Comparison of ENCODE assay signal across 8 cellular contexts in genomic region chr12:6363330-6364036, GRCh38. TPM values are rescaled to one million over a fixed set of nuclear protein-coding genes. Genes with fewer than 3 reads are reported as not detected.
DNase-seq lines count a peak whose midpoint lies in the region; ATAC-seq and TF ChIP-seq lines count a peak whose summit lies in the region.

No MANE protein-coding gene starts in this region.

- H3K36me3 Mint-ChIP-seq in glutamatergic neuron (ENCODE audit: unreplicated experiment), result no peaks in the 10 kb centered on the region

- no peaks in the 10 kb centered on the region for H3K36me3 ChIP-seq in BLaER1 treated with 17β-estradiol and CSF1 and Interleukin-3, amounts not matched to agents 10 nM and 100 nM
- H3K36me3 ChIP-seq in lower lobe of right lung, result peaks cover 9% of the 10 kb centered on the region

- intact Hi-C loops in lower lobe of right lung (cut with DNase I), result no loop called here

- DNase-seq in HuH-7 (ENCODE audit: low spot score) (peak; percentile 94), coronary artery (ENCODE audit: low spot score) (no peak), lower lobe of right lung (peak; percentile 86), glutamatergic neuron (no peak)
- DNase-seq in activated CD4-positive, alpha-beta T cell treated with anti-CD3 and anti-CD28 coated beads for 48 hours, result peak; percentile 76
- peak; percentile 44 for DNase-seq in stimulated activated CD8-positive, alpha-beta memory T cell treated with anti-CD3 and anti-CD28 coated beads, Interleukin-15, amount 100 ng/mL, for 24 hours (ENCODE audit: low read depth)

- no peaks in the 10 kb centered on the region for H3K27me3 Mint-ChIP-seq in glutamatergic neuron (ENCODE audit: unreplicated experiment)

- H3K4me3 ChIP-seq in BLaER1 treated with 17β-estradiol and CSF1 and Interleukin-3, amounts not matched to agents 10 nM and 100 nM, result peak overlapping the region; percentile 52 to 73 (median 62)
- peak overlapping the region; percentile 75 for H3K4me3 ChIP-seq in coronary artery
- peak overlapping the region; percentile 75 for H3K4me3 ChIP-seq in lower lobe of right lung

- no peaks in the 10 kb centered on the region for H3K4me1 Mint-ChIP-seq in glutamatergic neuron (ENCODE audit: low read depth, unreplicated experiment)

- peak overlapping the region in 10 of 11 experiments; percentile 27 to 77 (median 60); a peak in 19 of 22 replicates for H3K27ac ChIP-seq in BLaER1 treated with 17β-estradiol and CSF1 and Interleukin-3, amounts not matched to agents 10 nM and 100 nM
- H3K27ac ChIP-seq in coronary artery, result peak overlapping the region; percentile 50 to 86
- H3K27ac ChIP-seq in lower lobe of right lung, result peak overlapping the region; percentile 97

- TF ChIP-seq CTCF in coronary artery (IDR thresholded peaks at IDR 0.05) (no peak), lower lobe of right lung (IDR thresholded peaks at IDR 0.05) (no peak), glutamatergic neuron (IDR thresholded peaks at IDR 0.05; ENCODE audit: partially characterized antibody, unreplicated experiment) (no peak)

- H3K4me1 ChIP-seq in BLaER1 treated with 17β-estradiol and CSF1 and Interleukin-3, amounts not matched to agents 10 nM and 100 nM, result peaks cover 43 to 77% (median 63%) of the 10 kb centered on the region in 10 experiments
- H3K4me1 ChIP-seq in lower lobe of right lung, result peaks cover 73% of the 10 kb centered on the region

- H3K27me3 ChIP-seq in BLaER1 treated with 17β-estradiol and CSF1 and Interleukin-3, amounts not matched to agents 10 nM and 100 nM, result peaks cover 0 to 9% (median 7%) of the 10 kb centered on the region in 11 experiments; a peak in 9 of 22 replicates
- H3K27me3 ChIP-seq in lower lobe of right lung (ENCODE audit: low read depth), result no peaks in the 10 kb centered on the region

- H3K4me3 Mint-ChIP-seq in glutamatergic neuron (ENCODE audit: unreplicated experiment), result no peak overlapping the region

- no peaks in the 10 kb centered on the region for H4K20me1 ChIP-seq in BLaER1 treated with 17β-estradiol and CSF1 and Interleukin-3, amounts not matched to agents 10 nM and 100 nM

- H3K9ac ChIP-seq in BLaER1 treated with 17β-estradiol and CSF1 and Interleukin-3, amounts not matched to agents 10 nM and 100 nM, result peak overlapping the region; percentile 54 to 89 (median 74)

- H3K9me3 ChIP-seq in BLaER1 treated with 17β-estradiol and CSF1 and Interleukin-3, amounts not matched to agents 10 nM and 100 nM (replicated peaks in 1 of 11), result no peaks in the 10 kb centered on the region
- no peaks in the 10 kb centered on the region for H3K9me3 ChIP-seq in lower lobe of right lung

- no peak overlapping the region for H3K27ac Mint-ChIP-seq in glutamatergic neuron (ENCODE audit: unreplicated experiment)

- ATAC-seq in lower lobe of right lung (peak; percentile 88 to 93), GM18520 (IDR thresholded peaks at IDR 0.05; ENCODE audit: unreplicated experiment) (no peak)

- peak overlapping the region; percentile 79 to 99 (median 92) for H3K4me2 ChIP-seq in BLaER1 treated with 17β-estradiol and CSF1 and Interleukin-3, amounts not matched to agents 10 nM and 100 nM

- H3K9me3 Mint-ChIP-seq in glutamatergic neuron (ENCODE audit: unreplicated experiment), result peaks cover 3% of the 10 kb centered on the region

RNA-seq across cellular contexts. Expression of gene SCNN1A, which starts 11.9 kb away (rescaled TPM):
- total RNA-seq in lower lobe of right lung, result 156 TPM
- 0.74 TPM for total RNA-seq in glutamatergic neuron (ENCODE audit: unreplicated experiment)

RNA-seq across cellular contexts. Expression of gene LTBR, which starts 20.5 kb away (rescaled TPM):
- total RNA-seq in lower lobe of right lung, result 122 TPM
- not detected for total RNA-seq in glutamatergic neuron (ENCODE audit: unreplicated experiment)

RNA-seq across cellular contexts. Expression of gene TNFRSF1A, which starts 21.6 kb away (rescaled TPM):
- total RNA-seq in lower lobe of right lung (165 TPM), glutamatergic neuron (ENCODE audit: unreplicated experiment) (7.4 TPM)

RNA-seq across cellular contexts. Expression of gene PLEKHG6, which starts 53.0 kb away (rescaled TPM):
- 2.9 TPM for total RNA-seq in lower lobe of right lung
- total RNA-seq in glutamatergic neuron (ENCODE audit: unreplicated experiment), result not detected

Comparison
In these comparisons a context has a peak if more than half of its experiments do, and no peak if none do; other contexts are left out.
1. DNase-seq: peak in HuH-7 (single experiment), activated CD4-positive, alpha-beta T cell treated with anti-CD3 and anti-CD28 coated beads for 48 hours (single experiment), lower lobe of right lung (single experiment) and stimulated activated CD8-positive, alpha-beta memory T cell treated with anti-CD3 and anti-CD28 coated beads, Interleukin-15, amount 100 ng/mL, for 24 hours (single experiment); none in coronary artery (single experiment) and glutamatergic neuron (single experiment).
2. RNA of gene SCNN1A, which starts 11.9 kb away (total RNA-seq): 156 TPM in lower lobe of right lung (single experiment); 0.74 TPM in glutamatergic neuron (single experiment); every median in the first group is over 10 times any median in the second.
3. RNA of gene LTBR, which starts 20.5 kb away (total RNA-seq): 122 TPM in lower lobe of right lung (single experiment); not detected in glutamatergic neuron (single experiment); every median in the first group is over 10 times any median in the second.
4. RNA of gene TNFRSF1A, which starts 21.6 kb away (total RNA-seq): 165 TPM in lower lobe of right lung (single experiment); 7.4 TPM in glutamatergic neuron (single experiment); every median in the first group is over 10 times any median in the second.
5. Peak in every context shown above with its lines, with median percentiles within 50 percentile points of each other: H3K27ac ChIP-seq and H3K4me3 ChIP-seq.